ENCODE assay signal across 16 cellular contexts in the genomic region with DNA sequence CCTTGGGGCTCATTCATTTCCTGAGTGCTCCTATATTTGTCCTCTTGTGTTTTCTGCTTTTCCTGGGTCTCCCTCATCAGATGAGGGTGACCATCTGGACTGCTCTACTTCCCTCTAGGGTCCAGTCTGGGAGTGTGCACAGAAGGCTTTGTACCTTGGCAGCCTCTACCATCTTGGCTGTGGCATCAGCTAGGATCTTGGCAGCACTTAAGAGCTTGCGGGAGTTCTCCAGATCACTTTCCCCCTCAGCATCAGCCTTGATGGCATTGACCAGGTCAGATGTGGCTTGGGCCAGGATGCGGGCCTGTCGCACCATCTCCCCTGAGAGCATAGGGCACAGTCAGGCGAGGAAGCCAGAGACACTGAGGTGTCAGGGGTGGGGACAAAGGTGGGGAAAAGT. TPM values are rescaled to one million over a fixed set of nuclear protein-coding genes. Genes with fewer than 3 reads are reported as not detected.
A peak's percentile ranks its signal among the peaks of the same experiment; 100 is the strongest.
DNase-seq lines count a peak whose midpoint lies in the region; ATAC-seq and TF ChIP-seq lines count a peak whose summit lies in the region.
"Had no signal": no experiment of that assay in that cellular context is flagged by ENCODE, and none has a peak within 500 bp of the region (broad histone marks: within the 10 kb centered on the region; RNA-seq: fewer than 3 reads in every experiment).

No MANE protein-coding gene starts in this region.

- peaks cover 100% of the 10 kb centered on the region for H3K36me3 Mint-ChIP-seq in activated T-cell treated with anti-CD3 and anti-CD28 coated beads, Interleukin-2, amount 50 U/mL, for 24 hours (ENCODE audit: low read depth)
- H3K36me3 Mint-ChIP-seq in activated T-cell treated with anti-CD3 and anti-CD28 coated beads, Interleukin-2, amount 50 U/mL, for 4 hours (ENCODE audit: insufficient read depth), result peaks cover 59% of the 10 kb centered on the region
- H3K36me3 Mint-ChIP-seq in activated CD8-positive, alpha-beta T cell treated with anti-CD3 and anti-CD28 coated beads, Interleukin-2, amount 10 ng/mL, durations not matched to agents 7 days and 5 days (ENCODE audit: low read depth), result peaks cover 83% of the 10 kb centered on the region

- H3K36me3 ChIP-seq in upper lobe of right lung, result peaks cover 100% of the 10 kb centered on the region

- TF ChIP-seq CTCF in foreskin keratinocyte (conservative IDR thresholded peaks at IDR 0.05) (peak; percentile 3), upper lobe of right lung (IDR thresholded peaks at IDR 0.05) (no peak)

- H3K27ac Mint-ChIP-seq in activated T-cell treated with anti-CD3 and anti-CD28 coated beads, Interleukin-2, amount 50 U/mL, for 24 hours, result peak overlapping the region; percentile 70
- peak overlapping the region; percentile 41 for H3K27ac Mint-ChIP-seq in activated CD8-positive, alpha-beta T cell treated with anti-CD3 and anti-CD28 coated beads, Interleukin-2, amount 10 ng/mL, durations not matched to agents 7 days and 5 days
- H3K27ac Mint-ChIP-seq: type B pancreatic cell had no signal

- peaks cover 7% of the 10 kb centered on the region for H3K4me1 Mint-ChIP-seq in activated T-cell treated with anti-CD3 and anti-CD28 coated beads, Interleukin-2, amount 50 U/mL, for 24 hours (ENCODE audit: low read depth)
- H3K4me1 Mint-ChIP-seq in activated T-cell treated with anti-CD3 and anti-CD28 coated beads, Interleukin-2, amount 50 U/mL, for 4 hours (ENCODE audit: low read depth), result peaks cover 3% of the 10 kb centered on the region
- H3K4me1 Mint-ChIP-seq in activated CD8-positive, alpha-beta T cell treated with anti-CD3 and anti-CD28 coated beads, Interleukin-2, amount 10 ng/mL, durations not matched to agents 7 days and 5 days (ENCODE audit: low read depth), result peaks cover 3% of the 10 kb centered on the region

- no peaks in the 10 kb centered on the region for H3K9me3 ChIP-seq in upper lobe of right lung

- POLR2A ChIA-PET in activated CD8-positive, alpha-beta T cell treated with anti-CD3 and anti-CD28 coated beads, Interleukin-2, amount 10 ng/mL, durations not matched to agents 7 days and 5 days (lab: Charles Lee), result no interaction called here

- H3K4me3 ChIP-seq in upper lobe of right lung, result no peak overlapping the region

- no peaks in the 10 kb centered on the region for H3K4me1 ChIP-seq in foreskin keratinocyte
- no peaks in the 10 kb centered on the region for H3K4me1 ChIP-seq in upper lobe of right lung

- H3K27me3 ChIP-seq in foreskin keratinocyte (no peaks in the 10 kb centered on the region), upper lobe of right lung (no peaks in the 10 kb centered on the region)

- DNase-seq in activated T-cell treated with anti-CD3 and anti-CD28 coated beads, Interleukin-2, amount 50 U/mL, for 24 hours, result no peak
- no peak for DNase-seq in activated T-cell treated with anti-CD3 and anti-CD28 coated beads, Interleukin-2, amount 50 U/mL, for 4 hours
- DNase-seq in activated CD8-positive, alpha-beta T cell treated with anti-CD3 and anti-CD28 coated beads, Interleukin-2, amount 10 ng/mL, durations not matched to agents 7 days and 5 days, result no peak
- DNase-seq in foreskin keratinocyte, result no peak
- DNase-seq in upper lobe of right lung, result no peak
- DNase-seq: activated CD4-positive, alpha-beta T cell treated with anti-CD3 and anti-CD28 coated beads, Interleukin-2, amount 50 U/mL, for 1 hour; activated gamma-delta T cell; cortex of kidney; foreskin melanocyte; naive thymus-derived CD8-positive, alpha-beta T cell; NCI-H2107; small intestine had no signal

- CTCF ChIA-PET in activated CD8-positive, alpha-beta T cell treated with anti-CD3 and anti-CD28 coated beads, Interleukin-2, amount 10 ng/mL, durations not matched to agents 7 days and 5 days (lab: Charles Lee), result interaction anchor here (0.9 to 23.9 kb wide), 3 partner anchors 10 to 20 kb away, joined by 3 to 209 read pairs (median 6); no protein-coding TSS in a partner anchor

- no peaks in the 10 kb centered on the region for H3K9me3 Mint-ChIP-seq in activated T-cell treated with anti-CD3 and anti-CD28 coated beads, Interleukin-2, amount 50 U/mL, for 24 hours
- no peaks in the 10 kb centered on the region for H3K9me3 Mint-ChIP-seq in activated T-cell treated with anti-CD3 and anti-CD28 coated beads, Interleukin-2, amount 50 U/mL, for 4 hours
- H3K9me3 Mint-ChIP-seq in activated CD8-positive, alpha-beta T cell treated with anti-CD3 and anti-CD28 coated beads, Interleukin-2, amount 10 ng/mL, durations not matched to agents 7 days and 5 days (ENCODE audit: insufficient read depth), result no peaks in the 10 kb centered on the region
- H3K9me3 Mint-ChIP-seq: naive thymus-derived CD8-positive, alpha-beta T cell; type B pancreatic cell had no signal

- intact Hi-C loops in upper lobe of right lung (cut with DNase I), result no loop called here

- no peaks in the 10 kb centered on the region for H3K27me3 Mint-ChIP-seq in activated T-cell treated with anti-CD3 and anti-CD28 coated beads, Interleukin-2, amount 50 U/mL, for 24 hours
- H3K27me3 Mint-ChIP-seq in activated T-cell treated with anti-CD3 and anti-CD28 coated beads, Interleukin-2, amount 50 U/mL, for 4 hours (ENCODE audit: low read depth), result no peaks in the 10 kb centered on the region
- no peaks in the 10 kb centered on the region for H3K27me3 Mint-ChIP-seq in activated CD8-positive, alpha-beta T cell treated with anti-CD3 and anti-CD28 coated beads, Interleukin-2, amount 10 ng/mL, durations not matched to agents 7 days and 5 days (ENCODE audit: low read depth)
- H3K27me3 Mint-ChIP-seq: naive thymus-derived CD8-positive, alpha-beta T cell; type B pancreatic cell had no signal

- no peak for ATAC-seq in activated T-cell treated with anti-CD3 and anti-CD28 coated beads, Interleukin-2, amount 50 U/mL, for 4 hours
- ATAC-seq in activated CD8-positive, alpha-beta T cell treated with anti-CD3 and anti-CD28 coated beads, Interleukin-2, amount 10 ng/mL, durations not matched to agents 7 days and 5 days, result no peak
- ATAC-seq in foreskin keratinocyte (no peak), upper lobe of right lung (peak; percentile 3), HG02938 (IDR thresholded peaks at IDR 0.05; ENCODE audit: unreplicated experiment) (no peak), HG02759 (IDR thresholded peaks at IDR 0.05; ENCODE audit: unreplicated experiment) (no peak), GM21390 (IDR thresholded peaks at IDR 0.05; ENCODE audit: unreplicated experiment) (no peak)
- ATAC-seq: naive thymus-derived CD8-positive, alpha-beta T cell had no signal

- no peak overlapping the region for H3K27ac ChIP-seq in foreskin keratinocyte
- H3K27ac ChIP-seq in upper lobe of right lung, result no peak overlapping the region

- H3K4me3 Mint-ChIP-seq in activated T-cell treated with anti-CD3 and anti-CD28 coated beads, Interleukin-2, amount 50 U/mL, for 24 hours, result no peak overlapping the region
- no peak overlapping the region for H3K4me3 Mint-ChIP-seq in activated T-cell treated with anti-CD3 and anti-CD28 coated beads, Interleukin-2, amount 50 U/mL, for 4 hours
- no peak overlapping the region for H3K4me3 Mint-ChIP-seq in activated CD8-positive, alpha-beta T cell treated with anti-CD3 and anti-CD28 coated beads, Interleukin-2, amount 10 ng/mL, durations not matched to agents 7 days and 5 days
- H3K4me3 Mint-ChIP-seq: naive thymus-derived CD8-positive, alpha-beta T cell; type B pancreatic cell had no signal

RNA-seq across cellular contexts. Expression of a gene that starts 15.8 kb away (rescaled TPM):
- total RNA-seq in activated T-cell treated with anti-CD3 and anti-CD28 coated beads, Interleukin-2, amount 50 U/mL, for 4 hours, result 100 to 1,000 TPM; 210 to 252 (median 230) TPM
- total RNA-seq in activated CD8-positive, alpha-beta T cell treated with anti-CD3 and anti-CD28 coated beads, Interleukin-2, amount 10 ng/mL, durations not matched to agents 7 days and 5 days, result 100 to 1,000 TPM; 448 to 450 TPM
- 153 and 173 TPM in 2 replicates for total RNA-seq in foreskin keratinocyte
- polyA plus RNA-seq in foreskin keratinocyte, result 96.5 and 100 TPM in 2 replicates
- total RNA-seq in upper lobe of right lung, result 439 TPM

RNA-seq across cellular contexts. Expression of a gene that starts 16.2 kb away (rescaled TPM):
- total RNA-seq in activated T-cell treated with anti-CD3 and anti-CD28 coated beads, Interleukin-2, amount 50 U/mL, for 4 hours, result 10 to 100 TPM; 22.9 to 27.5 (median 23.6) TPM
- total RNA-seq in activated CD8-positive, alpha-beta T cell treated with anti-CD3 and anti-CD28 coated beads, Interleukin-2, amount 10 ng/mL, durations not matched to agents 7 days and 5 days, result 10 to 100 TPM; 21.6 to 21.7 TPM
- 40.2 and 44.1 TPM in 2 replicates for total RNA-seq in foreskin keratinocyte
- polyA plus RNA-seq in foreskin keratinocyte, result 44.0 and 46.7 TPM in 2 replicates
- 34.9 TPM for total RNA-seq in upper lobe of right lung

RNA-seq across cellular contexts. Expression of a gene that starts 26.5 kb away (rescaled TPM):
- 1 to 10 TPM; 1.6 to 2.2 (median 2.2) TPM for total RNA-seq in activated T-cell treated with anti-CD3 and anti-CD28 coated beads, Interleukin-2, amount 50 U/mL, for 4 hours
- 10 to 100 TPM; 12.0 to 12.8 TPM for total RNA-seq in activated CD8-positive, alpha-beta T cell treated with anti-CD3 and anti-CD28 coated beads, Interleukin-2, amount 10 ng/mL, durations not matched to agents 7 days and 5 days
- total RNA-seq in foreskin keratinocyte (228 and 265 TPM in 2 replicates), upper lobe of right lung (161 TPM)
- polyA plus RNA-seq in foreskin keratinocyte, result 318 and 334 TPM in 2 replicates

RNA-seq across cellular contexts. Expression of a gene that starts 32.8 kb away (rescaled TPM):
- 10 to 100 TPM; 29.9 to 34.8 (median 33.2) TPM for total RNA-seq in activated T-cell treated with anti-CD3 and anti-CD28 coated beads, Interleukin-2, amount 50 U/mL, for 4 hours
- total RNA-seq in activated CD8-positive, alpha-beta T cell treated with anti-CD3 and anti-CD28 coated beads, Interleukin-2, amount 10 ng/mL, durations not matched to agents 7 days and 5 days, result 10 to 100 TPM; 52.6 to 56.4 TPM
- total RNA-seq in foreskin keratinocyte (26.9 and 27.2 TPM in 2 replicates), upper lobe of right lung (99.1 TPM)
- polyA plus RNA-seq in foreskin keratinocyte, result 19.2 and 20.4 TPM in 2 replicates

RNA-seq across cellular contexts. Expression of a gene that starts 32.9 kb away (rescaled TPM):
- 10 to 100 TPM; 14.3 to 15.3 (median 14.6) TPM for total RNA-seq in activated T-cell treated with anti-CD3 and anti-CD28 coated beads, Interleukin-2, amount 50 U/mL, for 4 hours
- total RNA-seq in activated CD8-positive, alpha-beta T cell treated with anti-CD3 and anti-CD28 coated beads, Interleukin-2, amount 10 ng/mL, durations not matched to agents 7 days and 5 days, result 10 to 100 TPM; 22.1 to 22.9 TPM
- 16.3 and 17.3 TPM in 2 replicates for total RNA-seq in foreskin keratinocyte
- polyA plus RNA-seq in foreskin keratinocyte, result 8.4 and 8.9 TPM in 2 replicates
- 34.6 TPM for total RNA-seq in upper lobe of right lung

Comparison
In these comparisons a context has a peak if more than half of its experiments do, and no peak if none do; other contexts are left out.
1. RNA of a gene that starts 26.5 kb away (total RNA-seq): 228 to 265 TPM in foreskin keratinocyte and 161 TPM in upper lobe of right lung (single experiment); 12.0 to 12.8 TPM in activated CD8-positive, alpha-beta T cell treated with anti-CD3 and anti-CD28 coated beads, Interleukin-2, amount 10 ng/mL, durations not matched to agents 7 days and 5 days and 1.6 to 2.2 TPM in activated T-cell treated with anti-CD3 and anti-CD28 coated beads, Interleukin-2, amount 50 U/mL, for 4 hours; every median in the first group is over 10 times any median in the second.